In the genomic region with DNA sequence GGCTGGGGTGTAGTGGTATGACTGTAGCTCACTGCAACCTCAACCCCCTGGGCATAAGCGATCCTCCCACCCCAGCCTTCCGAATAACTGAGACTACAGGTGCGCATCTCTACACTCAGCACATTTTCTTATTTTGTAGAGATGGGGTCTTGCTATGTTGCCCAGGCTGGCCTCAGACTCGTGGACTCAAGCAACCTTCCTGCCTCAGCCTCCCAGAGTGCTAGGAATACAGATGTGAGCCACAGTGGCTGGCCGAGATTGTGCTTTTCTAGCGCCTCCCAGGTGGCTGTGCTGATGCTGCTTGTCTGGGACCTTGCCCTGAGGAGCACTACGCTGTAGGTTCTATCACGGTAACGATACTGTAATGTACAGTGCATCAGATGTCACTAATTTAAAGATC, we compare ENCODE assay signal across 38 cellular contexts.
"Had no signal": no experiment of that assay in that cellular context is flagged by ENCODE, and none has a peak within 500 bp of the region (broad histone marks: within the 10 kb centered on the region; RNA-seq: fewer than 3 reads in every experiment).

No MANE protein-coding gene starts in this region.

- H3K27ac Mint-ChIP-seq: activated naive CD4-positive, alpha-beta T cell treated with anti-CD3 and anti-CD28 coated beads for 36 hours; activated naive CD4-positive, alpha-beta T cell treated with anti-CD3 and anti-CD28 coated beads, Interleukin-2, amount 10 ng/mL, durations not matched to agents 7 days and 5 days; activated naive CD4-positive, alpha-beta T cell treated with anti-CD3 and anti-CD28 coated beads, Interleukin-2, amount 50 U/mL, for 24 hours; activated naive CD4-positive, alpha-beta T cell treated with anti-CD3 and anti-CD28 coated beads, Interleukin-2, amount 50 U/mL, for 72 hours; activated naive CD8-positive, alpha-beta T cell; activated naive CD8-positive, alpha-beta T cell treated with anti-CD3 and anti-CD28 coated beads for 36 hours; activated naive CD8-positive, alpha-beta T cell treated with anti-CD3 and anti-CD28 coated beads, Interleukin-2, amount 10 ng/mL, durations not matched to agents 7 days and 5 days; activated naive CD8-positive, alpha-beta T cell treated with anti-CD3 and anti-CD28 coated beads, Interleukin-2, amount 50 U/mL, for 24 hours; activated T-cell treated with anti-CD3 and anti-CD28 coated beads, Interleukin-2, amount 50 U/mL, for 72 hours; activated T-helper 1 cell treated with anti-CD3 and anti-CD28 coated beads, Interleukin-12 subunit alpha, Interleukin-12 subunit beta, Interleukin-2, Interleukin-4 antibody, amounts not matched to agents 30 ng/mL and 10 ng/mL and 1 ng/mL, durations not matched to agents 14 hours and 24 hours and 36 hours; activated T-helper 17 cell treated with anti-CD3 and anti-CD28 coated beads, Interleukin-2, amount 50 U/mL, for 72 hours; activated T-helper 2 cell treated with anti-CD3 and anti-CD28 coated beads, Interferon-gamma antibody, Interleukin-2, Interleukin-4, amounts not matched to agents 10 μg/mL and 5 μg/mL and 100 μg/mL, durations not matched to agents 14 hours and 24 hours and 36 hours; brain had no signal

- H3K27ac ChIP-seq: adrenal gland, ascending aorta, body of pancreas, brain microvascular endothelial cell, breast epithelium, cardiac muscle cell had no signal

- H3K36me3 ChIP-seq: adrenal gland, ascending aorta, brain microvascular endothelial cell, breast epithelium, cardiac muscle cell had no signal

- H3K9me3 ChIP-seq: adrenal gland, ascending aorta, body of pancreas, breast epithelium had no signal

- DNase-seq: activated effector memory CD4-positive, alpha-beta T cell treated with anti-CD3 and anti-CD28 coated beads, Interleukin-2, amount 50 U/mL, for 16 hours; activated effector memory CD4-positive, alpha-beta T cell treated with Interleukin-2 at 50 U/mL for 16 hours; activated gamma-delta T cell; activated gamma-delta T cell treated with Interleukin-2 at 50 U/mL for 16 hours; activated naive CD4-positive, alpha-beta T cell; activated naive CD4-positive, alpha-beta T cell treated with anti-CD3 and anti-CD28 coated beads for 36 hours; activated naive CD4-positive, alpha-beta T cell treated with anti-CD3 and anti-CD28 coated beads, Interleukin-2, amount 10 ng/mL, durations not matched to agents 7 days and 5 days; activated naive CD4-positive, alpha-beta T cell treated with anti-CD3 and anti-CD28 coated beads, Interleukin-2, amount 50 U/mL, for 16 hours; activated naive CD4-positive, alpha-beta T cell treated with Interleukin-2 at 50 U/mL for 16 hours; activated naive CD8-positive, alpha-beta T cell treated with anti-CD3 and anti-CD28 coated beads for 36 hours; activated naive CD8-positive, alpha-beta T cell treated with anti-CD3 and anti-CD28 coated beads, Interleukin-2, amount 10 ng/mL, durations not matched to agents 7 days and 5 days; activated naive CD8-positive, alpha-beta T cell treated with anti-CD3 and anti-CD28 coated beads, Interleukin-2, amount 50 U/mL, for 24 hours; activated T-cell treated with anti-CD3 and anti-CD28 coated beads, Interleukin-2, amount 50 U/mL, for 1 hour; activated T-cell treated with anti-CD3 and anti-CD28 coated beads, Interleukin-2, amount 50 U/mL, for 4 hours; activated T-cell treated with anti-CD3 and anti-CD28 coated beads, Interleukin-2, amount 50 U/mL, for 48 hours; activated T-cell treated with anti-CD3 and anti-CD28 coated beads, Interleukin-2, amount 50 U/mL, for 72 hours; adrenal gland; amniotic stem cell; amygdala; anterior cingulate cortex; body of pancreas; brain microvascular endothelial cell; central memory CD4-positive, alpha-beta T cell; cerebellar nuclear complex had no signal

- H3K27me3 Mint-ChIP-seq: activated naive CD4-positive, alpha-beta T cell treated with anti-CD3 and anti-CD28 coated beads, Interleukin-2, amount 10 ng/mL, durations not matched to agents 7 days and 5 days; activated naive CD8-positive, alpha-beta T cell treated with anti-CD3 and anti-CD28 coated beads, Interleukin-2, amount 10 ng/mL, durations not matched to agents 7 days and 5 days; brain; central memory CD8-positive, alpha-beta T cell had no signal

- H3K4me1 ChIP-seq: ascending aorta, body of pancreas, breast epithelium had no signal

- H3K27me3 ChIP-seq: adrenal gland, ascending aorta, body of pancreas, brain microvascular endothelial cell, breast epithelium, cardiac muscle cell had no signal

- H3K4me3 Mint-ChIP-seq: activated naive CD4-positive, alpha-beta T cell treated with anti-CD3 and anti-CD28 coated beads for 36 hours; activated naive CD4-positive, alpha-beta T cell treated with anti-CD3 and anti-CD28 coated beads, Interleukin-2, amount 10 ng/mL, durations not matched to agents 7 days and 5 days; activated naive CD4-positive, alpha-beta T cell treated with anti-CD3 and anti-CD28 coated beads, Interleukin-2, amount 50 U/mL, for 24 hours; activated naive CD8-positive, alpha-beta T cell; activated naive CD8-positive, alpha-beta T cell treated with anti-CD3 and anti-CD28 coated beads for 36 hours; activated naive CD8-positive, alpha-beta T cell treated with anti-CD3 and anti-CD28 coated beads, Interleukin-2, amount 10 ng/mL, durations not matched to agents 7 days and 5 days; activated naive CD8-positive, alpha-beta T cell treated with anti-CD3 and anti-CD28 coated beads, Interleukin-2, amount 50 U/mL, for 24 hours; activated T-cell treated with anti-CD3 and anti-CD28 coated beads, Interleukin-2, amount 50 U/mL, for 4 hours; activated T-cell treated with anti-CD3 and anti-CD28 coated beads, Interleukin-2, amount 50 U/mL, for 72 hours; activated T-helper 1 cell treated with anti-CD3 and anti-CD28 coated beads, Interleukin-12 subunit alpha, Interleukin-12 subunit beta, Interleukin-2, Interleukin-4 antibody, amounts not matched to agents 30 ng/mL and 10 ng/mL and 1 ng/mL, durations not matched to agents 14 hours and 24 hours and 36 hours; activated T-helper 17 cell treated with anti-CD3 and anti-CD28 coated beads, Interleukin-2, amount 50 U/mL, for 72 hours; brain; central memory CD8-positive, alpha-beta T cell had no signal

- H3K4me1 Mint-ChIP-seq: activated naive CD4-positive, alpha-beta T cell treated with anti-CD3 and anti-CD28 coated beads, Interleukin-2, amount 10 ng/mL, durations not matched to agents 7 days and 5 days; activated naive CD4-positive, alpha-beta T cell treated with anti-CD3 and anti-CD28 coated beads, Interleukin-2, amount 50 U/mL, for 24 hours; activated naive CD8-positive, alpha-beta T cell treated with anti-CD3 and anti-CD28 coated beads for 36 hours; activated naive CD8-positive, alpha-beta T cell treated with anti-CD3 and anti-CD28 coated beads, Interleukin-2, amount 10 ng/mL, durations not matched to agents 7 days and 5 days; activated naive CD8-positive, alpha-beta T cell treated with anti-CD3 and anti-CD28 coated beads, Interleukin-2, amount 50 U/mL, for 24 hours; activated T-helper 17 cell treated with anti-CD3 and anti-CD28 coated beads, Interleukin-2, amount 50 U/mL, for 72 hours; central memory CD8-positive, alpha-beta T cell had no signal

- H3K36me3 Mint-ChIP-seq: activated naive CD4-positive, alpha-beta T cell treated with anti-CD3 and anti-CD28 coated beads, Interleukin-2, amount 10 ng/mL, durations not matched to agents 7 days and 5 days; activated naive CD4-positive, alpha-beta T cell treated with anti-CD3 and anti-CD28 coated beads, Interleukin-2, amount 50 U/mL, for 24 hours; activated naive CD4-positive, alpha-beta T cell treated with anti-CD3 and anti-CD28 coated beads, Interleukin-2, amount 50 U/mL, for 72 hours; activated naive CD8-positive, alpha-beta T cell; activated naive CD8-positive, alpha-beta T cell treated with anti-CD3 and anti-CD28 coated beads for 36 hours; activated naive CD8-positive, alpha-beta T cell treated with anti-CD3 and anti-CD28 coated beads, Interleukin-2, amount 10 ng/mL, durations not matched to agents 7 days and 5 days had no signal

- H3K4me3 ChIP-seq: adrenal gland, ascending aorta, body of pancreas, breast epithelium, cardiac muscle cell had no signal

- H3K9me3 Mint-ChIP-seq: activated naive CD4-positive, alpha-beta T cell treated with anti-CD3 and anti-CD28 coated beads for 36 hours; activated naive CD4-positive, alpha-beta T cell treated with anti-CD3 and anti-CD28 coated beads, Interleukin-2, amount 10 ng/mL, durations not matched to agents 7 days and 5 days; activated naive CD4-positive, alpha-beta T cell treated with anti-CD3 and anti-CD28 coated beads, Interleukin-2, amount 50 U/mL, for 24 hours; activated naive CD4-positive, alpha-beta T cell treated with anti-CD3 and anti-CD28 coated beads, Interleukin-2, amount 50 U/mL, for 72 hours; activated naive CD8-positive, alpha-beta T cell treated with anti-CD3 and anti-CD28 coated beads for 36 hours; activated naive CD8-positive, alpha-beta T cell treated with anti-CD3 and anti-CD28 coated beads, Interleukin-2, amount 10 ng/mL, durations not matched to agents 7 days and 5 days; activated naive CD8-positive, alpha-beta T cell treated with anti-CD3 and anti-CD28 coated beads, Interleukin-2, amount 50 U/mL, for 24 hours; activated T-cell treated with anti-CD3 and anti-CD28 coated beads, Interleukin-2, amount 50 U/mL, for 4 hours; activated T-cell treated with anti-CD3 and anti-CD28 coated beads, Interleukin-2, amount 50 U/mL, for 72 hours; activated T-helper 1 cell treated with anti-CD3 and anti-CD28 coated beads, Interleukin-12 subunit alpha, Interleukin-12 subunit beta, Interleukin-2, Interleukin-4 antibody, amounts not matched to agents 30 ng/mL and 10 ng/mL and 1 ng/mL, durations not matched to agents 14 hours and 24 hours and 36 hours; activated T-helper 17 cell treated with anti-CD3 and anti-CD28 coated beads, Interleukin-2, amount 50 U/mL, for 72 hours; activated T-helper 2 cell treated with anti-CD3 and anti-CD28 coated beads, Interferon-gamma antibody, Interleukin-2, Interleukin-4, amounts not matched to agents 10 μg/mL and 5 μg/mL and 100 μg/mL, durations not matched to agents 14 hours and 24 hours and 36 hours; central memory CD8-positive, alpha-beta T cell had no signal

- FAIRE-seq: astrocyte, bronchial epithelial cell, colon had no signal

- ATAC-seq: activated naive CD4-positive, alpha-beta T cell treated with anti-CD3 and anti-CD28 coated beads, Interleukin-2, amount 50 U/mL, for 72 hours; activated naive CD8-positive, alpha-beta T cell treated with anti-CD3 and anti-CD28 coated beads, Interleukin-2, amount 50 U/mL, for 24 hours; activated T-cell treated with anti-CD3 and anti-CD28 coated beads, Interleukin-2, amount 50 U/mL, for 4 hours; activated T-cell treated with anti-CD3 and anti-CD28 coated beads, Interleukin-2, amount 50 U/mL, for 72 hours; activated T-helper 17 cell treated with anti-CD3 and anti-CD28 coated beads, Interleukin-2, amount 50 U/mL, for 72 hours; body of pancreas had no signal
